Comparison of ENCODE assay signal across 19 cellular contexts in genomic region chr4:142940614-142941013, GRCh38.
DNase-seq lines count a peak whose midpoint lies in the region; ATAC-seq and TF ChIP-seq lines count a peak whose summit lies in the region.
"Had no signal": no experiment of that assay in that cellular context is flagged by ENCODE, and none has a peak within 500 bp of the region (broad histone marks: within the 10 kb centered on the region; RNA-seq: fewer than 3 reads in every experiment).

No MANE protein-coding gene starts in this region.

- no peak for ATAC-seq in activated CD8-positive, alpha-beta memory T cell treated with anti-CD3 and anti-CD28 coated beads, Interleukin-2, amount 10 ng/mL, durations not matched to agents 7 days and 5 days

- H3K27me3 ChIP-seq in WERI-Rb-1 (ENCODE audit: insufficient read depth, low read depth, severe bottlenecking), result no peaks in the 10 kb centered on the region
- H3K27me3 ChIP-seq: brain microvascular endothelial cell had no signal

- CTCF ChIA-PET in activated CD8-positive, alpha-beta memory T cell treated with anti-CD3 and anti-CD28 coated beads, Interleukin-2, amount 10 ng/mL, durations not matched to agents 7 days and 5 days (lab: Charles Lee), result no interaction called here
- CTCF ChIA-PET in activated CD4-positive, alpha-beta memory T cell treated with anti-CD3 and anti-CD28 coated beads for 36 hours (lab: Charles Lee), result no interaction called here

- H3K36me3 ChIP-seq in WERI-Rb-1, result no peaks in the 10 kb centered on the region
- H3K36me3 ChIP-seq: brain microvascular endothelial cell, prostate gland had no signal

- peaks cover 2% of the 10 kb centered on the region for H3K9me3 Mint-ChIP-seq in activated CD8-positive, alpha-beta memory T cell treated with anti-CD3 and anti-CD28 coated beads, Interleukin-2, amount 10 ng/mL, durations not matched to agents 7 days and 5 days (ENCODE audit: low read depth)
- no peaks in the 10 kb centered on the region for H3K9me3 Mint-ChIP-seq in activated CD4-positive, alpha-beta memory T cell treated with anti-CD3 and anti-CD28 coated beads for 36 hours
- H3K9me3 Mint-ChIP-seq: activated naive CD4-positive, alpha-beta T cell treated with anti-CD3 and anti-CD28 coated beads for 36 hours; naive B cell had no signal

- H3K27ac Mint-ChIP-seq in activated CD8-positive, alpha-beta memory T cell treated with anti-CD3 and anti-CD28 coated beads, Interleukin-2, amount 10 ng/mL, durations not matched to agents 7 days and 5 days, result no peak overlapping the region
- no peak overlapping the region for H3K27ac Mint-ChIP-seq in activated CD4-positive, alpha-beta memory T cell treated with anti-CD3 and anti-CD28 coated beads for 36 hours
- H3K27ac Mint-ChIP-seq: activated naive CD4-positive, alpha-beta T cell treated with anti-CD3 and anti-CD28 coated beads for 36 hours; IgD-negative memory B cell; naive B cell had no signal

- H3K27ac ChIP-seq in WERI-Rb-1, result no peak overlapping the region
- H3K27ac ChIP-seq: brain microvascular endothelial cell, prostate gland had no signal

- no peak overlapping the region for H3K4me3 Mint-ChIP-seq in activated CD8-positive, alpha-beta memory T cell treated with anti-CD3 and anti-CD28 coated beads, Interleukin-2, amount 10 ng/mL, durations not matched to agents 7 days and 5 days
- H3K4me3 Mint-ChIP-seq in activated CD4-positive, alpha-beta memory T cell treated with anti-CD3 and anti-CD28 coated beads for 36 hours, result no peak overlapping the region
- H3K4me3 Mint-ChIP-seq: activated naive CD4-positive, alpha-beta T cell treated with anti-CD3 and anti-CD28 coated beads for 36 hours; IgD-negative memory B cell; naive B cell had no signal

- intact Hi-C loops in activated CD4-positive, alpha-beta memory T cell treated with anti-CD3 and anti-CD28 coated beads for 36 hours (cut with micrococcal nuclease), result no loop called here

- H3K27me3 Mint-ChIP-seq in activated CD8-positive, alpha-beta memory T cell treated with anti-CD3 and anti-CD28 coated beads, Interleukin-2, amount 10 ng/mL, durations not matched to agents 7 days and 5 days, result no peaks in the 10 kb centered on the region
- peaks cover 6% of the 10 kb centered on the region for H3K27me3 Mint-ChIP-seq in activated CD4-positive, alpha-beta memory T cell treated with anti-CD3 and anti-CD28 coated beads for 36 hours
- H3K27me3 Mint-ChIP-seq: IgD-negative memory B cell had no signal

- H3K36me3 Mint-ChIP-seq in activated CD8-positive, alpha-beta memory T cell treated with anti-CD3 and anti-CD28 coated beads, Interleukin-2, amount 10 ng/mL, durations not matched to agents 7 days and 5 days, result no peaks in the 10 kb centered on the region
- no peaks in the 10 kb centered on the region for H3K36me3 Mint-ChIP-seq in activated CD4-positive, alpha-beta memory T cell treated with anti-CD3 and anti-CD28 coated beads for 36 hours
- H3K36me3 Mint-ChIP-seq: IgD-negative memory B cell, naive B cell had no signal

- no peak for TF ChIP-seq CTCF in WERI-Rb-1 (IDR thresholded peaks at IDR 0.05; ENCODE audit: low read depth, low read length)

- no peak overlapping the region for H3K4me3 ChIP-seq in WERI-Rb-1 (ENCODE audit: low read depth, low read length)
- H3K4me3 ChIP-seq: prostate gland had no signal

- POLR2A ChIA-PET in activated CD4-positive, alpha-beta memory T cell treated with anti-CD3 and anti-CD28 coated beads for 36 hours (lab: Charles Lee), result no interaction called here

- H3K4me1 Mint-ChIP-seq in activated CD8-positive, alpha-beta memory T cell treated with anti-CD3 and anti-CD28 coated beads, Interleukin-2, amount 10 ng/mL, durations not matched to agents 7 days and 5 days, result no peaks in the 10 kb centered on the region
- no peaks in the 10 kb centered on the region for H3K4me1 Mint-ChIP-seq in activated CD4-positive, alpha-beta memory T cell treated with anti-CD3 and anti-CD28 coated beads for 36 hours (ENCODE audit: low read depth)
- H3K4me1 Mint-ChIP-seq: naive B cell had no signal

- DNase-seq in DMS53 treated with DMSO at 0.1 percent for 48 hours (lab: John Stamatoyannopoulos, UW; ENCODE audit: unreplicated experiment) (peak; percentile 86), NCI-H146 treated with DMSO at 0.1 percent for 48 hours (lab: John Stamatoyannopoulos, UW; ENCODE audit: unreplicated experiment) (peak; percentile 12), NCI-H748 treated with DMSO at 0.1 percent for 48 hours (lab: John Stamatoyannopoulos, UW) (peak; percentile 32), medulla oblongata (ENCODE audit: extremely low spot score) (peak; percentile 18), WERI-Rb-1 (no peak), DMS79 treated with DMSO at 0.1 percent for 48 hours (lab: John Stamatoyannopoulos, UW) (no peak)
- no peak for DNase-seq in activated CD8-positive, alpha-beta memory T cell treated with anti-CD3 and anti-CD28 coated beads, Interleukin-2, amount 10 ng/mL, durations not matched to agents 7 days and 5 days
- DNase-seq in activated CD4-positive, alpha-beta memory T cell treated with anti-CD3 and anti-CD28 coated beads for 36 hours, result no peak
- DNase-seq: activated CD4-positive, CD25-positive, alpha-beta regulatory T cell; activated CD8-positive, alpha-beta memory T cell treated with anti-CD3 and anti-CD28 coated beads, Interleukin-2, amount 50 U/mL, for 4 hours; activated naive CD4-positive, alpha-beta T cell treated with anti-CD3 and anti-CD28 coated beads for 36 hours; brain microvascular endothelial cell; hippocampal formation; naive B cell; NCI-H187; OCI-M1; SW 1271 had no signal

- H3K9me3 ChIP-seq in WERI-Rb-1 (ENCODE audit: severe bottlenecking), result no peaks in the 10 kb centered on the region
- H3K9me3 ChIP-seq: prostate gland had no signal

Comparison
In these comparisons a context has a peak if more than half of its experiments do, and no peak if none do; other contexts are left out.
1. DNase-seq: peak in DMS53 treated with DMSO at 0.1 percent for 48 hours (single experiment), NCI-H146 treated with DMSO at 0.1 percent for 48 hours (single experiment), NCI-H748 treated with DMSO at 0.1 percent for 48 hours (single experiment) and medulla oblongata (single experiment); none in WERI-Rb-1 (single experiment), activated CD8-positive, alpha-beta memory T cell treated with anti-CD3 and anti-CD28 coated beads, Interleukin-2, amount 10 ng/mL, durations not matched to agents 7 days and 5 days (single experiment), DMS79 treated with DMSO at 0.1 percent for 48 hours (single experiment) and activated CD4-positive, alpha-beta memory T cell treated with anti-CD3 and anti-CD28 coated beads for 36 hours (single experiment).